26 cellular contexts compared by ENCODE assay signal in genomic region chr19:35807633-35808032, GRCh38. TPM values are rescaled to one million over a fixed set of nuclear protein-coding genes. Genes with fewer than 3 reads are reported as not detected.
A peak's percentile ranks its signal among the peaks of the same experiment; 100 is the strongest.
DNase-seq lines count a peak whose midpoint lies in the region; ATAC-seq, FAIRE-seq and TF ChIP-seq lines count a peak whose summit lies in the region.
"Had no signal": no experiment of that assay in that cellular context is flagged by ENCODE, and none has a peak within 500 bp of the region (broad histone marks: within the 10 kb centered on the region; RNA-seq: fewer than 3 reads in every experiment).

No MANE protein-coding gene starts in this region.

- H3K79me2 ChIP-seq in K562 (ENCODE audit: control insufficient read depth, insufficient read depth, low read length) (no peaks in the 10 kb centered on the region), osteoblast (ENCODE audit: insufficient read depth, low read length) (no peaks in the 10 kb centered on the region)

- H3K4me1 ChIP-seq in BLaER1 treated with 17β-estradiol and CSF1 and Interleukin-3, amounts not matched to agents 10 nM and 100 nM = peaks cover 27 to 77% (median 70%) of the 10 kb centered on the region in 10 experiments
- H3K4me1 ChIP-seq in HEK293 (ENCODE audit: control insufficient read depth, insufficient read depth, low read length) (0 out of 2 replicates have a peak, but pooled peaks cover 2% of the 10 kb centered on the region), K562 (replicated peaks in 1 of 2; ENCODE audit: control insufficient read depth in 2 of 2, insufficient read depth in 2 of 2, low read length in 2 of 2) (peaks cover 12 to 33% of the 10 kb centered on the region in 2 experiments; a peak in 4 of 5 replicates), osteoblast (ENCODE audit: insufficient read depth, low read length) (no peaks in the 10 kb centered on the region)
- H3K4me1 ChIP-seq: BE2C, HAP-1 had no signal

- H3K36me3 ChIP-seq in BLaER1 treated with 17β-estradiol and CSF1 and Interleukin-3, amounts not matched to agents 10 nM and 100 nM = no peaks in the 10 kb centered on the region
- H3K36me3 ChIP-seq in HEK293 (ENCODE audit: control insufficient read depth in 2 of 2, insufficient read depth in 1 of 2, low read length in 2 of 2) = no peaks in the 10 kb centered on the region
- no peaks in the 10 kb centered on the region for H3K36me3 ChIP-seq in K562 (ENCODE audit: control insufficient read depth, insufficient read depth, low read length)
- no peaks in the 10 kb centered on the region for H3K36me3 ChIP-seq in osteoblast (ENCODE audit: insufficient read depth, low read length)
- H3K36me3 ChIP-seq: BE2C, HAP-1 had no signal

- no peak overlapping the region for H3K27ac Mint-ChIP-seq in mesothelial cell of epicardium
- H3K27ac Mint-ChIP-seq: CD4-positive, alpha-beta memory T cell had no signal

- peaks cover 0 to 3% (median under 1%) of the 10 kb centered on the region in 11 experiments; a peak in 8 of 22 replicates for H3K9me3 ChIP-seq in BLaER1 treated with 17β-estradiol and CSF1 and Interleukin-3, amounts not matched to agents 10 nM and 100 nM (replicated peaks in 1 of 11)
- no peaks in the 10 kb centered on the region for H3K9me3 ChIP-seq in HEK293 (ENCODE audit: control insufficient read depth, insufficient read depth, low read depth, low read length)
- H3K9me3 ChIP-seq in K562 (replicated peaks; ENCODE audit: control insufficient read depth, insufficient read depth, low read depth, low read length) = no peaks in the 10 kb centered on the region; the same call in 1 of the 2 replicates
- no peaks in the 10 kb centered on the region for H3K9me3 ChIP-seq in osteoblast (ENCODE audit: low read depth, low read length)
- H3K9me3 ChIP-seq: A549, BE2C, HAP-1 had no signal

- no peaks in the 10 kb centered on the region for H3K4me1 Mint-ChIP-seq in mesothelial cell of epicardium

- H3K4me3 ChIP-seq in BLaER1 treated with 17β-estradiol and CSF1 and Interleukin-3, amounts not matched to agents 10 nM and 100 nM = no peak overlapping the region
- no peak overlapping the region for H3K4me3 ChIP-seq in HEK293 (ENCODE audit: low read depth, low read length)
- no peak overlapping the region for H3K4me3 ChIP-seq in K562
- no peak overlapping the region for H3K4me3 ChIP-seq in osteoblast (ENCODE audit: insufficient read depth, low read length)
- H3K4me3 ChIP-seq: A549, GM23248, HAP-1 had no signal

- no peak for ATAC-seq in K562
- ATAC-seq in GM18502 (IDR thresholded peaks at IDR 0.05; ENCODE audit: poor library complexity, unreplicated experiment) = no peak
- ATAC-seq: A549 had no signal

- in situ Hi-C loops in K562 (cut with MboI) = no loop called here

- H4K20me1 ChIP-seq in BLaER1 treated with 17β-estradiol and CSF1 and Interleukin-3, amounts not matched to agents 10 nM and 100 nM = no peaks in the 10 kb centered on the region; a peak in 1 of 22 replicates
- H4K20me1 ChIP-seq in K562 (replicated peaks; ENCODE audit: control insufficient read depth, insufficient read depth, low read length) (no peaks in the 10 kb centered on the region; the same call in 1 of the 2 replicates), osteoblast (ENCODE audit: insufficient read depth, low read length) (no peaks in the 10 kb centered on the region)

- H2AFZ ChIP-seq in K562 (ENCODE audit: low read depth, low read length) (no peak overlapping the region), osteoblast (ENCODE audit: low read length) (no peak overlapping the region)
- H2AFZ ChIP-seq: GM23248 had no signal

- peaks cover 52% of the 10 kb centered on the region for H3K27me3 Mint-ChIP-seq in mesothelial cell of epicardium (ENCODE audit: low read depth)

- WGBS in K562 (ENCODE audit: insufficient coverage, low coverage, missing lambda C conversion rate) = 21% methylated on average over 5 of the region's 5 CpGs

- CTCF ChIA-PET in HEK293 (lab: Yijun Ruan, JAX) = interaction anchor here (1.1 to 2.9 kb wide), 3 partner anchors 12 to 27 kb away, joined by 3 to 10 read pairs (median 3); no protein-coding TSS in a partner anchor
- CTCF ChIA-PET in K562 (lab: Yijun Ruan, JAX; ENCODE audit: low intra/inter-chr PET ratio) = no interaction called here

- no peak for TF ChIP-seq RAD21 in K562 (CRISPR knock-in tag; conservative IDR thresholded peaks at IDR 0.05 in 1 of 2, IDR thresholded peaks at IDR 0.05 in 1 of 2)

- peak overlapping the region in 4 of 11 experiments; percentile 30 to 53 (median 38); a peak in 8 of 22 replicates for H3K27ac ChIP-seq in BLaER1 treated with 17β-estradiol and CSF1 and Interleukin-3, amounts not matched to agents 10 nM and 100 nM
- H3K27ac ChIP-seq in HEK293 (ENCODE audit: extremely low read depth, low read depth, low read length) (no peak overlapping the region), K562 (ENCODE audit: extremely low read depth, low read depth, low read length) (no peak overlapping the region), osteoblast (ENCODE audit: low read depth, low read length) (no peak overlapping the region)
- H3K27ac ChIP-seq: A549, GM23248 had no signal

- no peak for TF ChIP-seq POLR2A in K562 (conservative IDR thresholded peaks at IDR 0.05)

- no peak for TF ChIP-seq EP300 in K562 (IDR thresholded peaks at IDR 0.05; ENCODE audit: low read length)

- BruUV-seq in K562 (replicated peaks; lab: Mats Ljungman, UMichigan) = no TSS peak

- FAIRE-seq in K562 (lab: Jason Lieb, UNC) = no peak
- FAIRE-seq: A549, GM12891, GM19239, H54 had no signal

- no peaks in the 10 kb centered on the region for H3K36me3 Mint-ChIP-seq in mesothelial cell of epicardium
- H3K36me3 Mint-ChIP-seq: CD4-positive, alpha-beta memory T cell had no signal

- no peaks in the 10 kb centered on the region for H3K9me1 ChIP-seq in K562 (ENCODE audit: control insufficient read depth, insufficient read depth, low read length)

- intact Hi-C loops in K562 (cut with micrococcal nuclease) = no loop called here

- no peaks in the 10 kb centered on the region for H3K27me3 ChIP-seq in BLaER1 treated with 17β-estradiol and CSF1 and Interleukin-3, amounts not matched to agents 10 nM and 100 nM
- H3K27me3 ChIP-seq in K562 (ENCODE audit: control insufficient read depth in 2 of 2, insufficient read depth in 2 of 2, low read length in 2 of 2) = peaks cover 6 to 10% of the 10 kb centered on the region in 2 experiments; a peak in 3 of 5 replicates
- peaks cover 6% of the 10 kb centered on the region for H3K27me3 ChIP-seq in osteoblast (ENCODE audit: insufficient read depth, low read length)
- H3K27me3 ChIP-seq: BE2C had no signal

- no peaks in the 10 kb centered on the region for H3K9me3 Mint-ChIP-seq in mesothelial cell of epicardium

- H3K9ac ChIP-seq in BLaER1 treated with 17β-estradiol and CSF1 and Interleukin-3, amounts not matched to agents 10 nM and 100 nM = no peak overlapping the region
- H3K9ac ChIP-seq in K562 (ENCODE audit: insufficient read depth in 1 of 2, low read depth in 2 of 2, low read length in 2 of 2) = no peak overlapping the region
- H3K9ac ChIP-seq: GM23248 had no signal

- peak overlapping the region in 8 of 11 experiments; percentile 9 to 72 (median 57); a peak in 10 of 22 replicates for H3K4me2 ChIP-seq in BLaER1 treated with 17β-estradiol and CSF1 and Interleukin-3, amounts not matched to agents 10 nM and 100 nM
- H3K4me2 ChIP-seq in K562 (ENCODE audit: insufficient read depth, low read length) (no peak overlapping the region), osteoblast (ENCODE audit: insufficient read depth, low read length) (no peak overlapping the region)
- H3K4me2 ChIP-seq: A549 had no signal

- no peak for TF ChIP-seq CTCF in HEK293 (tag by site-specific recombination; IDR thresholded peaks at IDR 0.05)
- no peak for TF ChIP-seq CTCF in K562 (IDR thresholded peaks at IDR 0.05 in 2 of 3, conservative IDR thresholded peaks at IDR 0.05 in 1 of 3; ENCODE audit: insufficient read depth in 2 of 3, low read depth in 1 of 3, low read length in 3 of 3)
- TF ChIP-seq CTCF in osteoblast (IDR thresholded peaks at IDR 0.05; ENCODE audit: extremely low read depth, low read depth, low read length) = no peak
- no peak for TF ChIP-seq CTCF in mesothelial cell of epicardium (IDR thresholded peaks at IDR 0.05; ENCODE audit: unreplicated experiment)

- POLR2A ChIA-PET in HEK293 (lab: Yijun Ruan, JAX) (no interaction called here), K562 (lab: Yijun Ruan, JAX) (no interaction called here)

- DNase-seq in K562 (ENCODE audit: extremely low read depth in 1 of 4, low spot score in 3 of 4) (no peak), osteoblast (ENCODE audit: insufficient read length, low spot score, missing footprints) (peak; percentile 49), NCI-H1436 (lab: John Stamatoyannopoulos, UW) (no peak), mesothelial cell of epicardium (ENCODE audit: low spot score in 2 of 2, unreplicated experiment in 2 of 2) (no peak)
- DNase-seq: 8988T; ACHN; AML-193; BE2C; C1 segment of cervical spinal cord; Calu3; CD4-positive, alpha-beta memory T cell; COR-L47; DMS53; DMS79 treated with DMSO at 0.1 percent for 48 hours; GF-D8; GM23248 had no signal

- H3K4me3 Mint-ChIP-seq in mesothelial cell of epicardium = no peak overlapping the region
- H3K4me3 Mint-ChIP-seq: CD4-positive, alpha-beta memory T cell had no signal

RNA-seq across cellular contexts. Expression of gene PRODH2, which starts 5.0 kb away (rescaled TPM):
- not detected in 2 replicates for total RNA-seq in K562 (2011; cell fraction: chromatin; rRNA removed; ENCODE audit: low replicate concordance)
- total RNA-seq in K562 (2011; cell fraction: nucleolus; rRNA removed) = not detected in 2 replicates
- total RNA-seq in K562 (2011; cell fraction: nucleoplasm; rRNA removed) = not detected in 2 replicates
- total RNA-seq in K562 (2014; rRNA removed) (not detected in 2 replicates), K562 (2014; rRNA removed; fragmentation: Illumina TruSeq; extraction: Trizol) (not detected in 2 replicates), K562 (2015; rRNA removed; fragmentation: Illumina TruSeq; extraction: Trizol) (not detected in 2 replicates), K562 (2021) (not detected in 2 replicates), osteoblast (not detected in 2 replicates), mesothelial cell of epicardium (not detected in 3 replicates)
- polyA plus RNA-seq in K562 (2011; rRNA removed) (not detected in 2 replicates), K562 (2014; fragmentation: Illumina TruSeq; extraction: Trizol) (not detected in 2 replicates), K562 (2014; fragmentation: Nextera tagmentation; extraction: Ambion mirVana) (not detected), K562 (2014; rRNA removed) (not detected in 2 replicates)
- polyA plus RNA-seq in K562 (2011; cell fraction: cytosol; rRNA removed) = not detected in 2 replicates
- not detected in 2 replicates for polyA plus RNA-seq in K562 (2011; cell fraction: nucleus; rRNA removed)
- polyA plus RNA-seq in K562 (2012) = 0.04 TPM in 1 of 2 replicates, not detected in the other
- polyA minus RNA-seq in K562 (2011; rRNA and poly(A)+ RNA removed) = not detected in 2 replicates
- not detected in 2 replicates for polyA minus RNA-seq in K562 (2011; cell fraction: cytosol; rRNA and poly(A)+ RNA removed)
- polyA minus RNA-seq in K562 (2011; cell fraction: nucleus; rRNA and poly(A)+ RNA removed) = not detected in 2 replicates
- total RNA-seq: Calu3; CD4-positive, alpha-beta memory T cell; Daoy; G401; GM23248 had no signal
- polyA plus RNA-seq: CD4-positive, alpha-beta memory T cell; GM23248 had no signal

RNA-seq across cellular contexts. Expression of gene ARHGAP33, which starts 32.3 kb away (rescaled TPM):
- total RNA-seq in K562 (2011; cell fraction: chromatin; rRNA removed; ENCODE audit: low replicate concordance) = 35.5 and 126 TPM in 2 replicates
- 56.0 and 101 TPM in 2 replicates for total RNA-seq in K562 (2011; cell fraction: nucleolus; rRNA removed)
- 38.6 and 40.3 TPM in 2 replicates for total RNA-seq in K562 (2011; cell fraction: nucleoplasm; rRNA removed)
- total RNA-seq in K562 (2014; rRNA removed) = 1.2 and 3.3 TPM in 2 replicates
- 0.41 and 1.0 TPM in 2 replicates for total RNA-seq in K562 (2014; rRNA removed; fragmentation: Illumina TruSeq; extraction: Trizol)
- 1.2 and 1.6 TPM in 2 replicates for total RNA-seq in K562 (2015; rRNA removed; fragmentation: Illumina TruSeq; extraction: Trizol)
- 13.0 and 26.6 TPM in 2 replicates for total RNA-seq in K562 (2021)
- polyA plus RNA-seq in K562 (2011; rRNA removed) = 1.9 and 10.4 TPM in 2 replicates
- polyA plus RNA-seq in K562 (2011; cell fraction: cytosol; rRNA removed) = 3.1 and 4.1 TPM in 2 replicates
- polyA plus RNA-seq in K562 (2011; cell fraction: nucleus; rRNA removed) = 68.3 and 69.9 TPM in 2 replicates
- polyA plus RNA-seq in K562 (2012) = 39.5 and 41.4 TPM in 2 replicates
- polyA plus RNA-seq in K562 (2014; fragmentation: Illumina TruSeq; extraction: Trizol) = 4.9 and 10.3 TPM in 2 replicates
- under 1 TPM in 1 of 2 experiments, not detected in 1; 0.06 TPM for polyA plus RNA-seq in K562 (2014; fragmentation: Nextera tagmentation; extraction: Ambion mirVana)
- polyA plus RNA-seq in K562 (2014; rRNA removed) = 11.1 and 14.9 TPM in 2 replicates
- polyA minus RNA-seq in K562 (2011; rRNA and poly(A)+ RNA removed) = 3.1 and 5.0 TPM in 2 replicates
- polyA minus RNA-seq in K562 (2011; cell fraction: cytosol; rRNA and poly(A)+ RNA removed) = 2.6 and 4.1 TPM in 2 replicates
- polyA minus RNA-seq in K562 (2011; cell fraction: nucleus; rRNA and poly(A)+ RNA removed) = 21.0 and 24.0 TPM in 2 replicates
- total RNA-seq in osteoblast = 2.2 and 2.4 TPM in 2 replicates
- total RNA-seq in mesothelial cell of epicardium = 74.0 to 79.9 TPM (median 75.4 TPM) in 3 replicates

RNA-seq across cellular contexts. Expression of gene NPHS1, which starts 44.7 kb away (rescaled TPM):
- total RNA-seq in K562 (2011; cell fraction: chromatin; rRNA removed; ENCODE audit: low replicate concordance) = 0.32 TPM in 1 of 2 replicates, not detected in the other
- total RNA-seq in K562 (2011; cell fraction: nucleolus; rRNA removed) = 0.17 and 0.39 TPM in 2 replicates
- total RNA-seq in K562 (2011; cell fraction: nucleoplasm; rRNA removed) = not detected in 2 replicates
- total RNA-seq in K562 (2014; rRNA removed) = 0.23 TPM in 1 of 2 replicates, not detected in the other
- not detected in 2 replicates for total RNA-seq in K562 (2014; rRNA removed; fragmentation: Illumina TruSeq; extraction: Trizol)
- not detected in 2 replicates for total RNA-seq in K562 (2015; rRNA removed; fragmentation: Illumina TruSeq; extraction: Trizol)
- total RNA-seq in K562 (2021) = 0.04 TPM in 1 of 2 replicates, not detected in the other
- 0.01 and 0.12 TPM in 2 replicates for polyA plus RNA-seq in K562 (2011; rRNA removed)
- polyA plus RNA-seq in K562 (2011; cell fraction: cytosol; rRNA removed) = 0.04 TPM in 1 of 2 replicates, not detected in the other
- polyA plus RNA-seq in K562 (2011; cell fraction: nucleus; rRNA removed) = 0.10 and 0.21 TPM in 2 replicates
- polyA plus RNA-seq in K562 (2012) = 0.12 and 3.3 TPM in 2 replicates
- polyA plus RNA-seq in K562 (2014; fragmentation: Illumina TruSeq; extraction: Trizol) = not detected in 2 replicates
- polyA plus RNA-seq in K562 (2014; fragmentation: Nextera tagmentation; extraction: Ambion mirVana) = not detected
- polyA plus RNA-seq in K562 (2014; rRNA removed) = 0.03 and 0.28 TPM in 2 replicates
- not detected in 2 replicates for polyA minus RNA-seq in K562 (2011; rRNA and poly(A)+ RNA removed)
- not detected in 2 replicates for polyA minus RNA-seq in K562 (2011; cell fraction: cytosol; rRNA and poly(A)+ RNA removed)
- not detected in 2 replicates for polyA minus RNA-seq in K562 (2011; cell fraction: nucleus; rRNA and poly(A)+ RNA removed)
- total RNA-seq in osteoblast = not detected in 2 replicates
- total RNA-seq in mesothelial cell of epicardium = 0.23 to 0.72 TPM (median 0.51 TPM) in 3 replicates
- total RNA-seq: Calu3; CD4-positive, alpha-beta memory T cell; Daoy; G401; GM23248 had no signal
- polyA plus RNA-seq: CD4-positive, alpha-beta memory T cell; GM23248 had no signal

RNA-seq across cellular contexts. Expression of gene KIRREL2, which starts 49.1 kb away (rescaled TPM):
- total RNA-seq in K562 (2011; cell fraction: chromatin; rRNA removed; ENCODE audit: low replicate concordance) = 0.42 TPM in 1 of 2 replicates, not detected in the other
- total RNA-seq in K562 (2011; cell fraction: nucleolus; rRNA removed) = 0.26 and 0.50 TPM in 2 replicates
- total RNA-seq in K562 (2011; cell fraction: nucleoplasm; rRNA removed) = 0.15 and 0.23 TPM in 2 replicates
- total RNA-seq in K562 (2014; rRNA removed) = not detected in 2 replicates
- total RNA-seq in K562 (2014; rRNA removed; fragmentation: Illumina TruSeq; extraction: Trizol) = not detected in 2 replicates
- total RNA-seq in K562 (2015; rRNA removed; fragmentation: Illumina TruSeq; extraction: Trizol) = 0.04 and 0.07 TPM in 2 replicates
- 0.09 and 0.16 TPM in 2 replicates for total RNA-seq in K562 (2021)
- 0.08 and 0.10 TPM in 2 replicates for polyA plus RNA-seq in K562 (2011; rRNA removed)
- polyA plus RNA-seq in K562 (2011; cell fraction: cytosol; rRNA removed) = 0.07 and 0.13 TPM in 2 replicates
- 0.22 and 0.41 TPM in 2 replicates for polyA plus RNA-seq in K562 (2011; cell fraction: nucleus; rRNA removed)
- 0.05 and 0.11 TPM in 2 replicates for polyA plus RNA-seq in K562 (2012)
- 0.04 TPM in 1 of 2 replicates, not detected in the other for polyA plus RNA-seq in K562 (2014; fragmentation: Illumina TruSeq; extraction: Trizol)
- polyA plus RNA-seq in K562 (2014; fragmentation: Nextera tagmentation; extraction: Ambion mirVana) = under 1 TPM in 1 of 2 experiments, not detected in 1; 0.01 TPM
- 0.11 and 0.12 TPM in 2 replicates for polyA plus RNA-seq in K562 (2014; rRNA removed)
- polyA minus RNA-seq in K562 (2011; rRNA and poly(A)+ RNA removed) = 0.07 TPM in 1 of 2 replicates, not detected in the other
- not detected in 2 replicates for polyA minus RNA-seq in K562 (2011; cell fraction: cytosol; rRNA and poly(A)+ RNA removed)
- 0.13 TPM in 1 of 2 replicates, not detected in the other for polyA minus RNA-seq in K562 (2011; cell fraction: nucleus; rRNA and poly(A)+ RNA removed)
- not detected in 2 replicates for total RNA-seq in osteoblast
- total RNA-seq in mesothelial cell of epicardium = 1.4 TPM in 3 replicates
- total RNA-seq: CD4-positive, alpha-beta memory T cell; GM23248 had no signal
- polyA plus RNA-seq: GM23248 had no signal

RNA-seq across cellular contexts. Expression of gene PROSER3, which starts 49.7 kb away (rescaled TPM):
- 64.1 and 158 TPM in 2 replicates for total RNA-seq in K562 (2011; cell fraction: chromatin; rRNA removed; ENCODE audit: low replicate concordance)
- 52.5 and 58.5 TPM in 2 replicates for total RNA-seq in K562 (2011; cell fraction: nucleolus; rRNA removed)
- 66.7 and 109 TPM in 2 replicates for total RNA-seq in K562 (2011; cell fraction: nucleoplasm; rRNA removed)
- total RNA-seq in K562 (2014; rRNA removed) = 3.5 and 8.6 TPM in 2 replicates
- 4.2 and 5.1 TPM in 2 replicates for total RNA-seq in K562 (2014; rRNA removed; fragmentation: Illumina TruSeq; extraction: Trizol)
- total RNA-seq in K562 (2015; rRNA removed; fragmentation: Illumina TruSeq; extraction: Trizol) = 4.3 and 5.7 TPM in 2 replicates
- total RNA-seq in K562 (2021) = 33.2 and 39.5 TPM in 2 replicates
- polyA plus RNA-seq in K562 (2011; rRNA removed) = 6.3 and 14.0 TPM in 2 replicates
- polyA plus RNA-seq in K562 (2011; cell fraction: cytosol; rRNA removed) = 7.7 and 11.7 TPM in 2 replicates
- 29.7 and 50.1 TPM in 2 replicates for polyA plus RNA-seq in K562 (2011; cell fraction: nucleus; rRNA removed)
- polyA plus RNA-seq in K562 (2012) = 17.2 and 22.4 TPM in 2 replicates
- 32.4 and 33.3 TPM in 2 replicates for polyA plus RNA-seq in K562 (2014; fragmentation: Illumina TruSeq; extraction: Trizol)
- polyA plus RNA-seq in K562 (2014; fragmentation: Nextera tagmentation; extraction: Ambion mirVana) = 1 to 10 TPM; 1.0 to 1.5 TPM
- 12.8 and 14.7 TPM in 2 replicates for polyA plus RNA-seq in K562 (2014; rRNA removed)
- 9.2 and 10.3 TPM in 2 replicates for polyA minus RNA-seq in K562 (2011; rRNA and poly(A)+ RNA removed)
- 15.5 and 16.1 TPM in 2 replicates for polyA minus RNA-seq in K562 (2011; cell fraction: cytosol; rRNA and poly(A)+ RNA removed)
- 10.3 and 12.0 TPM in 2 replicates for polyA minus RNA-seq in K562 (2011; cell fraction: nucleus; rRNA and poly(A)+ RNA removed)
- total RNA-seq in osteoblast = 5.8 and 6.2 TPM in 2 replicates
- 45.1 to 50.5 TPM (median 46.6 TPM) in 3 replicates for total RNA-seq in mesothelial cell of epicardium

Comparison
In these comparisons a context has a peak if more than half of its experiments do, and no peak if none do; other contexts are left out.
1. H3K4me2 ChIP-seq: peak in BLaER1 treated with 17β-estradiol and CSF1 and Interleukin-3, amounts not matched to agents 10 nM and 100 nM (8 of 11); none in K562 (single experiment) and osteoblast (single experiment).